36 cellular contexts compared by ENCODE assay signal in genomic region chr14:29169408-29169807, GRCh38.
"Had no signal": no experiment of that assay in that cellular context is flagged by ENCODE, and none has a peak within 500 bp of the region (broad histone marks: within the 10 kb centered on the region; RNA-seq: fewer than 3 reads in every experiment).

No MANE protein-coding gene starts in this region.

- DNase-seq: activated B cell treated with CpG ODN at 0.5 μM for 24 hours; activated CD4-positive, alpha-beta memory T cell treated with anti-CD3 and anti-CD28 coated beads for 36 hours; activated CD4-positive, alpha-beta T cell treated with anti-CD3 and anti-CD28 coated beads for 4 hours; activated CD4-positive, alpha-beta T cell treated with anti-CD3 and anti-CD28 coated beads, Interleukin-2, amount 10 ng/mL, durations not matched to agents 24 days and 14 days; activated CD4-positive, alpha-beta T cell treated with anti-CD3 and anti-CD28 coated beads, Interleukin-2, amount 50 U/mL, for 1 hour; activated CD4-positive, alpha-beta T cell treated with anti-CD3 and anti-CD28 coated beads, Interleukin-2, amount 50 U/mL, for 4 hours; activated CD4-positive, CD25-positive, alpha-beta regulatory T cell treated with anti-CD3 and anti-CD28 coated beads, Interleukin-2, amount 50 U/mL, for 72 hours; activated CD8-positive, alpha-beta memory T cell treated with anti-CD3 and anti-CD28 coated beads, Interleukin-2, amount 50 U/mL, for 4 hours; activated CD8-positive, alpha-beta T cell treated with anti-CD3 and anti-CD28 coated beads for 36 hours; activated effector memory CD4-positive, alpha-beta T cell treated with anti-CD3 and anti-CD28 coated beads, Interleukin-2, amount 50 U/mL, for 16 hours; activated gamma-delta T cell treated with Interleukin-2 at 50 U/mL for 16 hours; activated naive CD4-positive, alpha-beta T cell; activated naive CD4-positive, alpha-beta T cell treated with anti-CD3 and anti-CD28 coated beads for 36 hours; activated naive CD4-positive, alpha-beta T cell treated with anti-CD3 and anti-CD28 coated beads, Interleukin-2, amount 50 U/mL, for 16 hours; activated naive CD8-positive, alpha-beta T cell treated with anti-CD3 and anti-CD28 coated beads for 36 hours; activated T-cell treated with anti-CD3 and anti-CD28 coated beads for 4 hours; activated T-cell treated with anti-CD3 and anti-CD28 coated beads, Interleukin-2, amount 50 U/mL, for 1 hour; activated T-cell treated with anti-CD3 and anti-CD28 coated beads, Interleukin-2, amount 50 U/mL, for 4 hours; activated T-cell treated with anti-CD3 and anti-CD28 coated beads, Interleukin-2, amount 50 U/mL, for 72 hours; adrenal gland; amniotic stem cell; aorta; body of pancreas; brain microvascular endothelial cell; central memory CD4-positive, alpha-beta T cell; T-cell; T-helper 2 cell; T-helper 9 cell had no signal

- ATAC-seq: activated CD8-positive, alpha-beta T cell treated with anti-CD3 and anti-CD28 coated beads for 36 hours; activated naive CD4-positive, alpha-beta T cell treated with anti-CD3 and anti-CD28 coated beads, Interleukin-2, amount 50 U/mL, for 72 hours; activated T-cell treated with anti-CD3 and anti-CD28 coated beads, Interleukin-2, amount 50 U/mL, for 4 hours; activated T-cell treated with anti-CD3 and anti-CD28 coated beads, Interleukin-2, amount 50 U/mL, for 72 hours; activated T-helper 17 cell treated with anti-CD3 and anti-CD28 coated beads, Interleukin-2, amount 50 U/mL, for 72 hours; body of pancreas had no signal

- H3K27me3 ChIP-seq: adrenal gland, body of pancreas, brain microvascular endothelial cell, breast epithelium had no signal

- H3K9me3 ChIP-seq: adrenal gland, body of pancreas had no signal

- H3K27ac Mint-ChIP-seq: activated B cell treated with CpG ODN at 0.5 μM for 24 hours; activated CD4-positive, alpha-beta memory T cell treated with anti-CD3 and anti-CD28 coated beads for 36 hours; activated CD4-positive, alpha-beta T cell treated with anti-CD3 and anti-CD28 coated beads, Interleukin-2, amount 10 ng/mL, durations not matched to agents 24 days and 14 days; activated CD8-positive, alpha-beta T cell treated with anti-CD3 and anti-CD28 coated beads for 36 hours; activated naive CD4-positive, alpha-beta T cell treated with anti-CD3 and anti-CD28 coated beads for 36 hours; activated naive CD4-positive, alpha-beta T cell treated with anti-CD3 and anti-CD28 coated beads, Interleukin-2, amount 50 U/mL, for 72 hours; activated naive CD8-positive, alpha-beta T cell treated with anti-CD3 and anti-CD28 coated beads for 36 hours; activated T-cell treated with anti-CD3 and anti-CD28 coated beads, Interleukin-2, amount 50 U/mL, for 72 hours; activated T-helper 1 cell treated with anti-CD3 and anti-CD28 coated beads, Interleukin-12 subunit alpha, Interleukin-12 subunit beta, Interleukin-2, Interleukin-4 antibody, amounts not matched to agents 30 ng/mL and 10 ng/mL and 1 ng/mL, durations not matched to agents 14 hours and 24 hours and 36 hours; activated T-helper 17 cell treated with anti-CD3 and anti-CD28 coated beads, Interleukin-2, amount 50 U/mL, for 72 hours; T-cell; T-helper 2 cell treated with Interferon-gamma antibody and Interleukin-4, amounts not matched to agents 5 μg/mL and 100 μg/mL, for 36 hours had no signal

- H3K4me3 ChIP-seq: adrenal gland, body of pancreas, breast epithelium had no signal

- FAIRE-seq: astrocyte, TTC549 had no signal

- H3K36me3 Mint-ChIP-seq: activated CD4-positive, alpha-beta memory T cell treated with anti-CD3 and anti-CD28 coated beads for 36 hours; activated naive CD8-positive, alpha-beta T cell treated with anti-CD3 and anti-CD28 coated beads for 36 hours; T-cell had no signal

- H3K4me3 Mint-ChIP-seq: activated B cell treated with CpG ODN at 0.5 μM for 24 hours; activated CD4-positive, alpha-beta memory T cell treated with anti-CD3 and anti-CD28 coated beads for 36 hours; activated CD4-positive, alpha-beta T cell treated with anti-CD3 and anti-CD28 coated beads, Interleukin-2, amount 10 ng/mL, durations not matched to agents 24 days and 14 days; activated CD8-positive, alpha-beta T cell treated with anti-CD3 and anti-CD28 coated beads for 36 hours; activated naive CD4-positive, alpha-beta T cell treated with anti-CD3 and anti-CD28 coated beads for 36 hours; activated naive CD8-positive, alpha-beta T cell treated with anti-CD3 and anti-CD28 coated beads for 36 hours; activated T-cell treated with anti-CD3 and anti-CD28 coated beads, Interleukin-2, amount 50 U/mL, for 4 hours; activated T-cell treated with anti-CD3 and anti-CD28 coated beads, Interleukin-2, amount 50 U/mL, for 72 hours; activated T-helper 1 cell treated with anti-CD3 and anti-CD28 coated beads, Interleukin-12 subunit alpha, Interleukin-12 subunit beta, Interleukin-2, Interleukin-4 antibody, amounts not matched to agents 30 ng/mL and 10 ng/mL and 1 ng/mL, durations not matched to agents 14 hours and 24 hours and 36 hours; activated T-helper 17 cell treated with anti-CD3 and anti-CD28 coated beads, Interleukin-2, amount 50 U/mL, for 72 hours; T-cell; T-helper 2 cell treated with Interferon-gamma antibody and Interleukin-4, amounts not matched to agents 5 μg/mL and 100 μg/mL, for 36 hours had no signal

- H3K4me1 Mint-ChIP-seq: activated B cell treated with CpG ODN at 0.5 μM for 24 hours; activated CD4-positive, alpha-beta T cell treated with anti-CD3 and anti-CD28 coated beads, Interleukin-2, amount 10 ng/mL, durations not matched to agents 24 days and 14 days; activated naive CD8-positive, alpha-beta T cell treated with anti-CD3 and anti-CD28 coated beads for 36 hours; activated T-helper 17 cell treated with anti-CD3 and anti-CD28 coated beads, Interleukin-2, amount 50 U/mL, for 72 hours; T-cell had no signal

- H3K27ac ChIP-seq: adrenal gland, body of pancreas, brain microvascular endothelial cell, breast epithelium, VCaP had no signal

- H3K27me3 Mint-ChIP-seq: activated B cell treated with CpG ODN at 0.5 μM for 24 hours; activated CD4-positive, alpha-beta memory T cell treated with anti-CD3 and anti-CD28 coated beads for 36 hours; activated CD4-positive, alpha-beta T cell treated with anti-CD3 and anti-CD28 coated beads, Interleukin-2, amount 10 ng/mL, durations not matched to agents 24 days and 14 days; activated CD8-positive, alpha-beta T cell treated with anti-CD3 and anti-CD28 coated beads for 36 hours; activated naive CD8-positive, alpha-beta T cell treated with anti-CD3 and anti-CD28 coated beads for 36 hours; activated T-helper 17 cell treated with anti-CD3 and anti-CD28 coated beads, Interleukin-2, amount 50 U/mL, for 72 hours; T-cell had no signal

- H3K4me1 ChIP-seq: adrenal gland, body of pancreas, breast epithelium had no signal

- H3K36me3 ChIP-seq: adrenal gland, brain microvascular endothelial cell, breast epithelium had no signal
